Comparison of ENCODE assay signal across 24 cellular contexts in the genomic region with DNA sequence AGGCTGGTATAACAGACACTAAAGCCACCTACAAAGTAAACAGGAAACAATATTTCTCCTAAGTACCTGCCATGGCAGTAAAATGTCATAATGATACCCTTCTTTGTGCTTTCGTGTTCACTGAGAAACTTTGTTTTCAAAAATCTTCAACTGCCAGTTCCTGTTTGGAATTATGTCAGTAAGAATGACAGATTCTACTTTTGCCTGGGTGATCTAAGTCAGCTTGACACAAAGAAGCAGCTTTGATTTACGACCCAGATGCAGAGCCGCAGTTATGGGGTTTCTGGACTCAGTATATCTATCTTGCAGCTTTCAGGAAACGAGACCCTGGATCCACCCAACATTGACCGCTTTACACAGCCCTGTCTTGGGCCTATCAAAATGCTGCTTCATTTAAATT.
DNase-seq lines count a peak whose midpoint lies in the region; ATAC-seq, FAIRE-seq and TF ChIP-seq lines count a peak whose summit lies in the region.
"Had no signal": no experiment of that assay in that cellular context is flagged by ENCODE, and none has a peak within 500 bp of the region (broad histone marks: within the 10 kb centered on the region; RNA-seq: fewer than 3 reads in every experiment).

No MANE protein-coding gene starts in this region.

- no peaks in the 10 kb centered on the region for H3K79me2 ChIP-seq in K562 (ENCODE audit: control insufficient read depth, insufficient read depth, low read length)

- H3K4me1 ChIP-seq in K562 (replicated peaks in 1 of 2; ENCODE audit: control insufficient read depth in 2 of 2, insufficient read depth in 2 of 2, low read length in 2 of 2) (peaks cover 0 to 8% of the 10 kb centered on the region in 2 experiments; a peak in 3 of 5 replicates), transverse colon (peaks cover 4 to 23% (median 7%) of the 10 kb centered on the region in 4 donors)

- in situ Hi-C loops in K562 (cut with MboI) (no loop called here), transverse colon (cut with MboI; ENCODE audit: low pct_ligation_motif_present in 1 of 4, low pct_unique_long_range_greater_than_20kb in 1 of 4, low sequenced_read_pairs in 3 of 4) (no loop called here)

- peak overlapping the region; percentile 6 for H3K27ac Mint-ChIP-seq in activated naive CD4-positive, alpha-beta T cell treated with anti-CD3 and anti-CD28 coated beads, Interleukin-2, amount 10 ng/mL, durations not matched to agents 7 days and 5 days
- H3K27ac Mint-ChIP-seq: GM23338; stimulated activated naive CD8-positive, alpha-beta T cell treated with anti-CD3 and anti-CD28 coated beads, Interleukin-15, amount 100 ng/mL, for 72 hours had no signal

- no peak overlapping the region for H3K4me2 ChIP-seq in K562 (ENCODE audit: insufficient read depth, low read length)
- H3K4me2 ChIP-seq: GM23338 had no signal

- no peak for DNase-seq in activated naive CD4-positive, alpha-beta T cell treated with anti-CD3 and anti-CD28 coated beads, Interleukin-2, amount 10 ng/mL, durations not matched to agents 7 days and 5 days
- no peak for DNase-seq in activated naive CD4-positive, alpha-beta T cell treated with Interleukin-2 at 50 U/mL for 16 hours
- DNase-seq in K562 (ENCODE audit: extremely low read depth in 1 of 4, low spot score in 3 of 4), result peak in 2 of 4 experiments; percentile 38 to 56
- DNase-seq in transverse colon, result no peak
- no peak for DNase-seq in AML-193 (lab: John Stamatoyannopoulos, UW)
- no peak for DNase-seq in NCI-H226
- DNase-seq: activated CD4-positive, CD25-positive, alpha-beta regulatory T cell treated with anti-CD3 and anti-CD28 coated beads, Interleukin-2, amount 50 U/mL, for 72 hours; activated naive CD4-positive, alpha-beta T cell treated with anti-CD3 and anti-CD28 coated beads, Interleukin-2, amount 50 U/mL, for 16 hours; activated T-cell treated with anti-CD3 and anti-CD28 coated beads, Interleukin-2, amount 50 U/mL, for 48 hours; aorta; CD8-positive, alpha-beta memory T cell; DND-41; glutamatergic neuron; MG63; naive thymus-derived CD8-positive, alpha-beta T cell; NCI-H187 treated with DMSO at 0.1 percent for 48 hours; NCI-H524 treated with DMSO at 0.1 percent for 48 hours; OCI-M1; stimulated activated naive CD8-positive, alpha-beta T cell treated with anti-CD3 and anti-CD28 coated beads, Interleukin-15, amount 100 ng/mL, for 72 hours; tibial artery had no signal

- intact Hi-C loops in K562 (cut with micrococcal nuclease) (no loop called here), transverse colon (cut with DNase I; ENCODE audit: low total_unique reads) (no loop called here)

- H3K4me1 Mint-ChIP-seq in activated naive CD4-positive, alpha-beta T cell treated with anti-CD3 and anti-CD28 coated beads, Interleukin-2, amount 10 ng/mL, durations not matched to agents 7 days and 5 days, result peaks cover 11% of the 10 kb centered on the region
- H3K4me1 Mint-ChIP-seq: GM23338 had no signal

- H3K4me3 Mint-ChIP-seq in activated naive CD4-positive, alpha-beta T cell treated with anti-CD3 and anti-CD28 coated beads, Interleukin-2, amount 10 ng/mL, durations not matched to agents 7 days and 5 days, result no peak overlapping the region
- H3K4me3 Mint-ChIP-seq: CD8-positive, alpha-beta memory T cell; GM23338; naive thymus-derived CD8-positive, alpha-beta T cell; stimulated activated naive CD8-positive, alpha-beta T cell treated with anti-CD3 and anti-CD28 coated beads, Interleukin-15, amount 100 ng/mL, for 72 hours had no signal

- peak; percentile 40 for FAIRE-seq in K562 (lab: Jason Lieb, UNC)
- FAIRE-seq: endothelial cell of umbilical vein had no signal

- H3K36me3 ChIP-seq in K562 (ENCODE audit: control insufficient read depth, insufficient read depth, low read length) (no peaks in the 10 kb centered on the region), transverse colon (no peaks in the 10 kb centered on the region)
- H3K36me3 ChIP-seq: MG63 had no signal

- no peaks in the 10 kb centered on the region for H3K36me3 Mint-ChIP-seq in activated naive CD4-positive, alpha-beta T cell treated with anti-CD3 and anti-CD28 coated beads, Interleukin-2, amount 10 ng/mL, durations not matched to agents 7 days and 5 days

- TF ChIP-seq CTCF in K562 (IDR thresholded peaks at IDR 0.05 in 2 of 3, conservative IDR thresholded peaks at IDR 0.05 in 1 of 3; ENCODE audit: insufficient read depth in 2 of 3, low read depth in 1 of 3, low read length in 3 of 3) (no peak), transverse colon (IDR thresholded peaks at IDR 0.05) (no peak)

- CTCF ChIA-PET in activated naive CD4-positive, alpha-beta T cell treated with anti-CD3 and anti-CD28 coated beads, Interleukin-2, amount 10 ng/mL, durations not matched to agents 7 days and 5 days (lab: Charles Lee), result no interaction called here
- CTCF ChIA-PET in K562 (lab: Yijun Ruan, JAX; ENCODE audit: low intra/inter-chr PET ratio), result no interaction called here

- H3K27me3 Mint-ChIP-seq in activated naive CD4-positive, alpha-beta T cell treated with anti-CD3 and anti-CD28 coated beads, Interleukin-2, amount 10 ng/mL, durations not matched to agents 7 days and 5 days, result no peaks in the 10 kb centered on the region
- H3K27me3 Mint-ChIP-seq: CD8-positive, alpha-beta memory T cell; naive thymus-derived CD8-positive, alpha-beta T cell; stimulated activated naive CD8-positive, alpha-beta T cell treated with anti-CD3 and anti-CD28 coated beads, Interleukin-15, amount 100 ng/mL, for 72 hours had no signal

- H3K9me3 Mint-ChIP-seq in activated naive CD4-positive, alpha-beta T cell treated with anti-CD3 and anti-CD28 coated beads, Interleukin-2, amount 10 ng/mL, durations not matched to agents 7 days and 5 days, result no peaks in the 10 kb centered on the region
- H3K9me3 Mint-ChIP-seq: CD8-positive, alpha-beta memory T cell; GM23338; naive thymus-derived CD8-positive, alpha-beta T cell; stimulated activated naive CD8-positive, alpha-beta T cell treated with anti-CD3 and anti-CD28 coated beads, Interleukin-15, amount 100 ng/mL, for 72 hours had no signal

- ATAC-seq in HG03432 (IDR thresholded peaks at IDR 0.05; ENCODE audit: unreplicated experiment) (peak; percentile 54), K562 (peak; percentile 71), GM21367 (IDR thresholded peaks at IDR 0.05; ENCODE audit: unreplicated experiment) (no peak)
- ATAC-seq: GM23338; naive thymus-derived CD8-positive, alpha-beta T cell; stimulated activated naive CD8-positive, alpha-beta T cell treated with anti-CD3 and anti-CD28 coated beads, Interleukin-15, amount 100 ng/mL, for 72 hours had no signal

- TF ChIP-seq POLR2A in K562 (conservative IDR thresholded peaks at IDR 0.05) (no peak), transverse colon (IDR thresholded peaks at IDR 0.05) (no peak)

- H3K9me3 ChIP-seq in K562 (replicated peaks; ENCODE audit: control insufficient read depth, insufficient read depth, low read depth, low read length) (no peaks in the 10 kb centered on the region), transverse colon (no peaks in the 10 kb centered on the region)
- H3K9me3 ChIP-seq: MG63, tibial artery had no signal

- no peak for TF ChIP-seq RAD21 in K562 (CRISPR knock-in tag; conservative IDR thresholded peaks at IDR 0.05 in 1 of 2, IDR thresholded peaks at IDR 0.05 in 1 of 2)

- H4K20me1 ChIP-seq in K562 (replicated peaks; ENCODE audit: control insufficient read depth, insufficient read depth, low read length), result no peaks in the 10 kb centered on the region

- peak overlapping the region in 1 of 2 experiments; percentile 5; a peak in 1 of 4 replicates for H3K9ac ChIP-seq in K562 (ENCODE audit: insufficient read depth in 1 of 2, low read depth in 2 of 2, low read length in 2 of 2)

- TF ChIP-seq EP300 in K562 (IDR thresholded peaks at IDR 0.05; ENCODE audit: low read length) (no peak), transverse colon (IDR thresholded peaks at IDR 0.05; ENCODE audit: low read depth) (no peak)

- H2AFZ ChIP-seq in K562 (ENCODE audit: low read depth, low read length), result no peak overlapping the region
- H2AFZ ChIP-seq: GM23338 had no signal

- 22% methylated on average over 5 of the region's 5 CpGs for WGBS in K562 (ENCODE audit: insufficient coverage, low coverage, missing lambda C conversion rate)
- 34 to 38% methylated on average over 5 of the region's 5 CpGs for WGBS in transverse colon (ENCODE audit: low coverage in 1 of 2), 2 donors

- H3K27ac ChIP-seq in K562 (ENCODE audit: extremely low read depth, low read depth, low read length), result peak overlapping the region; percentile 27; the same call in 1 of the 3 replicates
- peak overlapping the region; percentile 30 to 56 (median 49) for H3K27ac ChIP-seq in transverse colon
- H3K27ac ChIP-seq: tibial artery had no signal

- H3K27me3 ChIP-seq in K562 (ENCODE audit: control insufficient read depth in 2 of 2, insufficient read depth in 2 of 2, low read length in 2 of 2) (no peaks in the 10 kb centered on the region), transverse colon (no peaks in the 10 kb centered on the region)
- H3K27me3 ChIP-seq: MG63, tibial artery had no signal

- no TSS peak for BruUV-seq in K562 (replicated peaks; lab: Mats Ljungman, UMichigan)

- no peak overlapping the region for H3K4me3 ChIP-seq in K562
- no peak overlapping the region for H3K4me3 ChIP-seq in transverse colon
- H3K4me3 ChIP-seq: GM23338, MG63, tibial artery had no signal

- no peaks in the 10 kb centered on the region for H3K9me1 ChIP-seq in K562 (ENCODE audit: control insufficient read depth, insufficient read depth, low read length)

- POLR2A ChIA-PET in K562 (lab: Yijun Ruan, JAX), result interaction anchor here (1.3 kb wide), 1 partner anchor 18 kb away, joined by 3 read pairs; no protein-coding TSS in a partner anchor

TF ChIP-seq in K562, 482 proteins besides CTCF, POLR2A, EP300 and RAD21 (continues in another document):
- TF ChIP-seq CSDE1 (IDR thresholded peaks at IDR 0.05) (no peak), ZNF76 (CRISPR knock-in tag; IDR thresholded peaks at IDR 0.05; ENCODE audit: borderline replicate concordance) (no peak)
- TF ChIP-seq, protein P1, sequence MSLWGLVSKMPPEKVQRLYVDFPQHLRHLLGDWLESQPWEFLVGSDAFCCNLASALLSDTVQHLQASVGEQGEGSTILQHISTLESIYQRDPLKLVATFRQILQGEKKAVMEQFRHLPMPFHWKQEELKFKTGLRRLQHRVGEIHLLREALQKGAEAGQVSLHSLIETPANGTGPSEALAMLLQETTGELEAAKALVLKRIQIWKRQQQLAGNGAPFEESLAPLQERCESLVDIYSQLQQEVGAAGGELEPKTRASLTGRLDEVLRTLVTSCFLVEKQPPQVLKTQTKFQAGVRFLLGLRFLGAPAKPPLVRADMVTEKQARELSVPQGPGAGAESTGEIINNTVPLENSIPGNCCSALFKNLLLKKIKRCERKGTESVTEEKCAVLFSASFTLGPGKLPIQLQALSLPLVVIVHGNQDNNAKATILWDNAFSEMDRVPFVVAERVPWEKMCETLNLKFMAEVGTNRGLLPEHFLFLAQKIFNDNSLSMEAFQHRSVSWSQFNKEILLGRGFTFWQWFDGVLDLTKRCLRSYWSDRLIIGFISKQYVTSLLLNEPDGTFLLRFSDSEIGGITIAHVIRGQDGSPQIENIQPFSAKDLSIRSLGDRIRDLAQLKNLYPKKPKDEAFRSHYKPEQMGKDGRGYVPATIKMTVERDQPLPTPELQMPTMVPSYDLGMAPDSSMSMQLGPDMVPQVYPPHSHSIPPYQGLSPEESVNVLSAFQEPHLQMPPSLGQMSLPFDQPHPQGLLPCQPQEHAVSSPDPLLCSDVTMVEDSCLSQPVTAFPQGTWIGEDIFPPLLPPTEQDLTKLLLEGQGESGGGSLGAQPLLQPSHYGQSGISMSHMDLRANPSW (CRISPR knock-in tag; IDR thresholded peaks at IDR 0.05), result no peak
